8 cellular contexts compared by ENCODE assay signal in the genomic region with DNA sequence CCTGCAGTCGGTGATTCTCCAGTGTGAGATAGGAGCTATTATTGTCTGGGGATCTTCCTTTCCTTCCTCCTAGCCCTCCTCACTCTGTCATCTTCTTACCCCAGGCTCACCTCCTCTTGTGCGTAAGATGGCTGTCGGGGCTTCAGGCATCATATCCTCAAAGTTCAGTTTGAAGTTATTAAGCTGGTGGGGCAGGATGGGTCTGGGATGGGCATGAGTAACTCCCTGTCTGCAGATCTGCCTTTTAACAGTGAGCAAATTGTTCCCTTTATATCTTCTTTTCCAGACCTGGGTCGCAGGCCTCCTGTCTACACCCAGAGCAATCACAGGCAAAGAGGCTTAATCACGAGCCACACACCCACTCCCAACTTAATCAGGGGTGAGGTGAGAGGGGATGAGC. TPM values are rescaled to one million over a fixed set of nuclear protein-coding genes. Genes with fewer than 3 reads are reported as not detected.
DNase-seq lines count a peak whose midpoint lies in the region; ATAC-seq and TF ChIP-seq lines count a peak whose summit lies in the region.

No MANE protein-coding gene starts in this region.

- H3K27me3 Mint-ChIP-seq in T-helper 1 cell treated with Interleukin-12 subunit alpha and Interleukin-12 subunit beta and Interleukin-4 antibody, amounts not matched to agents 30 μg/mL and 1 μg/mL, for 36 hours (ENCODE audit: low read depth), result no peaks in the 10 kb centered on the region

- H3K9me3 ChIP-seq in esophagus muscularis mucosa (peaks cover 0 to 9% (median 0%) of the 10 kb centered on the region in 4 donors), sigmoid colon (no peaks in the 10 kb centered on the region)

- intact Hi-C loops in esophagus muscularis mucosa (cut with DNase I) (no loop called here), sigmoid colon (cut with DNase I) (loop anchor here (10.0 kb wide), 1 partner anchor 327 kb away; a partner anchor contains a TSS)

- in situ Hi-C loops in ACHN (cut with HindIII; ENCODE audit: low pct_ligation_motif_present, low pct_unique_long_range_greater_than_20kb, low sequenced_read_pairs), result no loop called here

- ATAC-seq in GM18909 (IDR thresholded peaks at IDR 0.05; ENCODE audit: poor library complexity, unreplicated experiment), result no peak

- H3K36me3 Mint-ChIP-seq in T-helper 1 cell treated with Interleukin-12 subunit alpha and Interleukin-12 subunit beta and Interleukin-4 antibody, amounts not matched to agents 30 μg/mL and 1 μg/mL, for 36 hours (ENCODE audit: low read depth), result peaks cover 6% of the 10 kb centered on the region

- H3K9me3 Mint-ChIP-seq in T-helper 1 cell treated with Interleukin-12 subunit alpha and Interleukin-12 subunit beta and Interleukin-4 antibody, amounts not matched to agents 30 μg/mL and 1 μg/mL, for 36 hours, result peaks cover 4% of the 10 kb centered on the region

- TF ChIP-seq POLR2A in esophagus muscularis mucosa (IDR thresholded peaks at IDR 0.05; ENCODE audit: low read depth) (no peak), sigmoid colon (IDR thresholded peaks at IDR 0.05) (no peak)

- TF ChIP-seq CTCF in esophagus muscularis mucosa (IDR thresholded peaks at IDR 0.05) (no peak), sigmoid colon (IDR thresholded peaks at IDR 0.05) (no peak)

- H3K4me3 Mint-ChIP-seq in T-helper 1 cell treated with Interleukin-12 subunit alpha and Interleukin-12 subunit beta and Interleukin-4 antibody, amounts not matched to agents 30 μg/mL and 1 μg/mL, for 36 hours, result peak overlapping the region; percentile 86

- H3K36me3 ChIP-seq in H7 (replicated peaks; ENCODE audit: control insufficient read depth, insufficient read depth, low read length) (no peaks in the 10 kb centered on the region), esophagus muscularis mucosa (no peaks in the 10 kb centered on the region), sigmoid colon (no peaks in the 10 kb centered on the region)

- H3K4me1 ChIP-seq in esophagus muscularis mucosa, result peaks cover 4 to 20% (median 16%) of the 10 kb centered on the region in 4 donors
- H3K4me1 ChIP-seq in sigmoid colon, result peaks cover 0 to 6% (median 0%) of the 10 kb centered on the region in 4 donors

- no peak for DNase-seq in H7
- DNase-seq in esophagus muscularis mucosa (ENCODE audit: extremely low spot score), result no peak
- DNase-seq in sigmoid colon, result no peak
- no peak for DNase-seq in T-helper 9 cell
- DNase-seq in DMS153 treated with DMSO at 0.1 percent for 48 hours (lab: John Stamatoyannopoulos, UW; ENCODE audit: unreplicated experiment), result no peak
- DNase-seq in ACHN, result no peak

- H3K4me1 Mint-ChIP-seq in T-helper 1 cell treated with Interleukin-12 subunit alpha and Interleukin-12 subunit beta and Interleukin-4 antibody, amounts not matched to agents 30 μg/mL and 1 μg/mL, for 36 hours (ENCODE audit: low read depth), result peaks cover 56% of the 10 kb centered on the region

- 61% methylated on average over 5 of the region's 5 CpGs for WGBS in esophagus muscularis mucosa
- WGBS in sigmoid colon, 2 donors, result 35 to 48% methylated on average over 5 of the region's 5 CpGs

- no peak for TF ChIP-seq EP300 in esophagus muscularis mucosa (IDR thresholded peaks at IDR 0.05)
- no peak for TF ChIP-seq EP300 in sigmoid colon (IDR thresholded peaks at IDR 0.05)

- H3K27ac Mint-ChIP-seq in T-helper 1 cell treated with Interleukin-12 subunit alpha and Interleukin-12 subunit beta and Interleukin-4 antibody, amounts not matched to agents 30 μg/mL and 1 μg/mL, for 36 hours, result peak overlapping the region; percentile 91

- H3K4me3 ChIP-seq in H7 (ENCODE audit: insufficient read depth, low read depth, low read length) (peak overlapping the region; percentile 67), esophagus muscularis mucosa (peak overlapping the region; percentile 60 to 69 (median 64)), sigmoid colon (peak overlapping the region in 3 of 4 donors; percentile 58 to 64 (median 60))

- H3K27ac ChIP-seq in esophagus muscularis mucosa (replicated peaks in 1 of 4) (peak overlapping the region; percentile 78 to 85 (median 82)), sigmoid colon (peak overlapping the region; percentile 81 to 86 (median 84))

- H3K27me3 ChIP-seq in H7 (ENCODE audit: control insufficient read depth, insufficient read depth, low read length), result no peaks in the 10 kb centered on the region
- no peaks in the 10 kb centered on the region for H3K27me3 ChIP-seq in esophagus muscularis mucosa
- no peaks in the 10 kb centered on the region for H3K27me3 ChIP-seq in sigmoid colon

RNA-seq across cellular contexts. Expression of a gene that starts 0.9 kb away (rescaled TPM):
- 11.4 and 11.6 TPM in 2 replicates for total RNA-seq in H7 (2014; rRNA removed; shearing (Covaris generic))
- total RNA-seq in esophagus muscularis mucosa (10 to 100 TPM; 15.0 to 27.7 (median 22.1) TPM), sigmoid colon (10 to 100 TPM in 3 of 4 donors, 1 to 10 TPM in 1; 10.0 to 27.0 (median 17.4) TPM)
- 10 to 100 TPM in 1 of 3 donors, 1 to 10 TPM in 2; 6.0 to 12.0 (median 6.5) TPM for polyA plus RNA-seq in sigmoid colon
